Comparison of ENCODE assay signal across 8 cellular contexts in the genomic region with DNA sequence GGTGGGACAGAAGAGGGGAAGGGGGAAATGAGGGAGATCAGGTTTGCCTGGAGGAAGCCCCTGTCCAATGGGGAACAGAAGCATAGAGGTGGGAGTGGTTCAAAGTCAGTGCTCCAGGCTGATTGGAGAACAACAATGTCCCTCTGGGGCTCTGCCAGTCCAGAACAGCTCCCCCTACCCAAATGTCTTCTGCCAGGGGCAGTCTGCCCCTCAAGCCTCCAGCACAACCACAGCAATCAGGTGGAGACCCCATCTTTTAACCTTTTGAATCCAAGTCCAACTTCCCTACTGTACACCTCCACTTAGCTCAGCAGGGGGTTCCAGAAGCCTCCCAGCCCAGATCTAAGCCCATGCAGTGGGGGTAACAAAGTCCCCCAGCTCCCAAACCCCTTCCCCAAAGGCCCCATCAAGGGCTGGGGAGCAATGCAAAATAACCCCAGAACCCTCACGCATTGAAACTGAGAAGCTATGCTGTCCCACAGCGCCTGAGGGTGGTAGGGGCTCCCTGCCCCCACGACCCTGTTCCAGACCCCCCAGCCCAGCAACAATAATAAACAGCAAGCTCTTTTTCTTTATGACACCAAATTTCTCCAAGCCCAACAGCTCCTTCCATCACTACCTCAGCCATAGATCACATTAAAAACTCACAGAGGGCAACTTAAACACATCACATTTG. TPM values are rescaled to one million over a fixed set of nuclear protein-coding genes. Genes with fewer than 3 reads are reported as not detected.
A peak's percentile ranks its signal among the peaks of the same experiment; 100 is the strongest.
DNase-seq lines count a peak whose midpoint lies in the region; ATAC-seq and TF ChIP-seq lines count a peak whose summit lies in the region.

No MANE protein-coding gene starts in this region.

- intact Hi-C loops in CD8-positive, alpha-beta T cell (cut with DNase I, micrococcal nuclease), result loop anchor here (5.0 to 10.0 kb wide), 2 partner anchors 127 to 366 kb away; a partner anchor contains a TSS
- intact Hi-C loops in mammary epithelial cell (cut with micrococcal nuclease), result loop anchor here (5.0 kb wide), 1 partner anchor 93 kb away; no protein-coding TSS in a partner anchor

- no peak overlapping the region for H3K27ac ChIP-seq in CD8-positive, alpha-beta T cell (ENCODE audit: low read depth, low read length)
- no peak overlapping the region for H3K27ac ChIP-seq in mammary epithelial cell (ENCODE audit: insufficient read depth, low read depth, low read length)

- peak overlapping the region; percentile 98 for H3K4me2 ChIP-seq in mammary epithelial cell (ENCODE audit: insufficient read depth, low read depth, low read length)

- H3K36me3 ChIP-seq in CD8-positive, alpha-beta T cell (ENCODE audit: insufficient read depth, low read length), result no peaks in the 10 kb centered on the region
- H3K36me3 ChIP-seq in mammary epithelial cell (ENCODE audit: insufficient read depth, low read length), result no peaks in the 10 kb centered on the region

- CTCF ChIA-PET in CD8-positive, alpha-beta T cell (lab: Charles Lee), result interaction anchor here (0.6 to 14.7 kb wide), 13 partner anchors 9 to 300 kb away, joined by 3 to 405 read pairs (median 3); a partner anchor contains a TSS
- CTCF ChIA-PET in mammary epithelial cell (lab: Charles Lee; ENCODE audit: low non-redundant PET), result interaction anchor here (0.7 kb wide), 1 partner anchor 184 kb away, joined by 4 read pairs; no protein-coding TSS in a partner anchor

- dilution Hi-C loops in mammary epithelial cell (cut with HindIII; ENCODE audit: low sequenced_read_pairs), result no loop called here

- H3K4me1 Mint-ChIP-seq in CD8-positive, alpha-beta T cell (ENCODE audit: low read depth), result peaks cover 37% of the 10 kb centered on the region
- H3K4me1 Mint-ChIP-seq in neural crest cell, result peaks cover 35% of the 10 kb centered on the region

- no peak overlapping the region for H2AFZ ChIP-seq in mammary epithelial cell (ENCODE audit: low read depth, low read length)

- H3K79me2 ChIP-seq in mammary epithelial cell (ENCODE audit: insufficient read depth, low read length), result peaks cover 83% of the 10 kb centered on the region

- no peak overlapping the region for H3K4me3 ChIP-seq in CD8-positive, alpha-beta T cell (ENCODE audit: low read depth, low read length)
- peak overlapping the region in 1 of 3 experiments; percentile 93 for H3K4me3 ChIP-seq in mammary epithelial cell (replicated peaks in 1 of 3; ENCODE audit: insufficient read depth in 1 of 3, low read depth in 2 of 3, low read length in 3 of 3)

- H3K9me3 Mint-ChIP-seq in CD8-positive, alpha-beta T cell, result no peaks in the 10 kb centered on the region
- no peaks in the 10 kb centered on the region for H3K9me3 Mint-ChIP-seq in neural crest cell

- WGBS in mammary epithelial cell (ENCODE audit: low coverage, missing lambda C conversion rate), result 72% methylated on average over 3 of the region's 3 CpGs

- POLR2A ChIA-PET in CD8-positive, alpha-beta T cell (lab: Charles Lee), result interaction anchor here (1.0 to 1.1 kb wide), 2 partner anchors 33 to 74 kb away, joined by 3 to 4 read pairs; no protein-coding TSS in a partner anchor

- H3K9ac ChIP-seq in mammary epithelial cell (ENCODE audit: insufficient read depth, low read length), result peak overlapping the region; percentile 28

- H3K9me3 ChIP-seq in CD8-positive, alpha-beta T cell (ENCODE audit: low read length), result no peaks in the 10 kb centered on the region
- no peaks in the 10 kb centered on the region for H3K9me3 ChIP-seq in mammary epithelial cell (replicated peaks; ENCODE audit: insufficient read depth, low read length)

- H3K27ac Mint-ChIP-seq in CD8-positive, alpha-beta T cell, result peak overlapping the region; percentile 30
- peak overlapping the region; percentile 10 for H3K27ac Mint-ChIP-seq in neural crest cell (ENCODE audit: unreplicated experiment)

- no TSS peak for BruUV-seq in mammary epithelial cell (replicated peaks; lab: Mats Ljungman, UMichigan)

- H4K20me1 ChIP-seq in mammary epithelial cell (ENCODE audit: insufficient read depth, low read length), result peaks cover 10% of the 10 kb centered on the region

- peaks cover 2% of the 10 kb centered on the region for H3K36me3 Mint-ChIP-seq in CD8-positive, alpha-beta T cell
- no peaks in the 10 kb centered on the region for H3K36me3 Mint-ChIP-seq in neural crest cell (ENCODE audit: low read depth)

- no peak for TF ChIP-seq CTCF in CD8-positive, alpha-beta T cell (IDR thresholded peaks at IDR 0.05)
- TF ChIP-seq CTCF in mammary epithelial cell (conservative IDR thresholded peaks at IDR 0.05 in 1 of 2, IDR thresholded peaks at IDR 0.05 in 1 of 2; ENCODE audit: extremely low read depth in 1 of 2, insufficient read depth in 1 of 2, low read depth in 1 of 2, low read length in 2 of 2) (no peak), neural crest cell (conservative IDR thresholded peaks at IDR 0.05) (no peak)

- DNase-seq in CD8-positive, alpha-beta T cell, result no peak
- DNase-seq in LHCN-M2 (ENCODE audit: low read depth) (peak; percentile 71), mammary epithelial cell (no peak), neural crest cell (ENCODE audit: low read depth, low spot score) (no peak), NCI-H524 treated with DMSO at 0.1 percent for 48 hours (lab: John Stamatoyannopoulos, UW) (no peak), activated gamma-delta T cell (lab: John Stamatoyannopoulos, UW) (no peak)
- no peak for DNase-seq in central memory CD4-positive, alpha-beta T cell

- no peaks in the 10 kb centered on the region for H3K27me3 ChIP-seq in CD8-positive, alpha-beta T cell (ENCODE audit: insufficient read depth, low read length)
- no peaks in the 10 kb centered on the region for H3K27me3 ChIP-seq in mammary epithelial cell (ENCODE audit: insufficient read depth, low read length)

- no peaks in the 10 kb centered on the region for H3K27me3 Mint-ChIP-seq in CD8-positive, alpha-beta T cell (ENCODE audit: low read depth)
- peaks cover 2% of the 10 kb centered on the region for H3K27me3 Mint-ChIP-seq in neural crest cell (ENCODE audit: low read depth)

- in situ Hi-C loops in mammary epithelial cell (cut with MboI; ENCODE audit: low sequenced_read_pairs in 2 of 2), result loop anchor here (10.0 kb wide), 2 partner anchors 46 to 196 kb away; no protein-coding TSS in a partner anchor

- H3K4me3 Mint-ChIP-seq in CD8-positive, alpha-beta T cell, result no peak overlapping the region
- peak overlapping the region; percentile 92 for H3K4me3 Mint-ChIP-seq in neural crest cell

- H3K4me1 ChIP-seq in CD8-positive, alpha-beta T cell (ENCODE audit: insufficient read depth, low read length), result peaks cover 77% of the 10 kb centered on the region
- peaks cover 64% of the 10 kb centered on the region for H3K4me1 ChIP-seq in mammary epithelial cell (ENCODE audit: insufficient read depth, low read length)

- ATAC-seq in CD8-positive, alpha-beta T cell, result no peak
- no peak for ATAC-seq in HG02981 (IDR thresholded peaks at IDR 0.05; ENCODE audit: unreplicated experiment)

RNA-seq across cellular contexts. Expression of a gene that starts 3.3 kb away (rescaled TPM):
- 10 to 100 TPM; 19.5 to 21.1 TPM for total RNA-seq in CD8-positive, alpha-beta T cell
- 33.5 and 40.4 TPM in 2 replicates for total RNA-seq in LHCN-M2 (2014; rRNA removed)
- polyA plus RNA-seq in LHCN-M2 (2012), result 37.3 TPM
- 10 to 100 TPM; 35.3 to 51.8 TPM for total RNA-seq in mammary epithelial cell
- polyA plus RNA-seq in mammary epithelial cell, result 8.0 TPM
- 21.4 TPM for polyA minus RNA-seq in mammary epithelial cell
- total RNA-seq in neural crest cell, result 50.1 and 54.8 TPM in 2 replicates

RNA-seq across cellular contexts. Expression of a gene that starts 34.3 kb away (rescaled TPM):
- 1 to 10 TPM; 1.4 to 2.5 TPM for total RNA-seq in CD8-positive, alpha-beta T cell
- total RNA-seq in LHCN-M2 (2014; rRNA removed) (not detected in 2 replicates), mammary epithelial cell (under 1 TPM; 0.50 to 0.56 TPM), neural crest cell (not detected in 2 replicates)
- polyA plus RNA-seq in LHCN-M2 (2012), result not detected
- polyA plus RNA-seq in mammary epithelial cell, result 0.06 TPM
- not detected for polyA minus RNA-seq in mammary epithelial cell
